In genomic region chr3:153252963-153253362, GRCh38 we compare ENCODE assay signal across 17 cellular contexts.
A peak's percentile ranks its signal among the peaks of the same experiment; 100 is the strongest.
DNase-seq lines count a peak whose midpoint lies in the region; ATAC-seq, FAIRE-seq and TF ChIP-seq lines count a peak whose summit lies in the region.
"Had no signal": no experiment of that assay in that cellular context is flagged by ENCODE, and none has a peak within 500 bp of the region (broad histone marks: within the 10 kb centered on the region; RNA-seq: fewer than 3 reads in every experiment).

No MANE protein-coding gene starts in this region.

- DNase-seq in H54 (ENCODE audit: insufficient read length, low spot score) = no peak
- DNase-seq in RPMI7951 (ENCODE audit: low read depth) = peak; percentile 23
- DNase-seq in renal cortical epithelial cell (ENCODE audit: low read depth) = peak; percentile 49
- DNase-seq in iPS-NIHi7 (ENCODE audit: extremely low spot score) = no peak
- DNase-seq: ACHN; AML-193; COR-L47; DMS153; NCI-H1417 treated with DMSO at 0.1 percent for 48 hours; NCI-H1930; NCI-H2171; NCI-H446 treated with DMSO at 0.1 percent for 48 hours; NK-92 treated with Interleukin-12 subunit alpha and Interleukin-12 subunit beta, amount 100 ng/mL, for 24 hours had no signal

- FAIRE-seq in H54 (lab: Jason Lieb, UNC) = peak; percentile 89
- FAIRE-seq: HTR-8/SVneo had no signal

- ATAC-seq in esophagus mucosa (peak; percentile 69), GM19463 (IDR thresholded peaks at IDR 0.05; ENCODE audit: unreplicated experiment) (no peak), HG02610 (IDR thresholded peaks at IDR 0.05; ENCODE audit: unreplicated experiment) (no peak)

- TF ChIP-seq POLR2A in H54 (IDR thresholded peaks at IDR 0.05; ENCODE audit: low read depth, low read length) = no peak

Comparison
In these comparisons a context has a peak if more than half of its experiments do, and no peak if none do; other contexts are left out.
1. DNase-seq: peak in RPMI7951 (single experiment) and renal cortical epithelial cell (single experiment); none in H54 (single experiment) and iPS-NIHi7 (single experiment).